Comparison of ENCODE assay signal across 13 cellular contexts in genomic region chr5:34533582-34534236, GRCh38.
DNase-seq lines count a peak whose midpoint lies in the region; ATAC-seq and TF ChIP-seq lines count a peak whose summit lies in the region.
"Had no signal": no experiment of that assay in that cellular context is flagged by ENCODE, and none has a peak within 500 bp of the region (broad histone marks: within the 10 kb centered on the region; RNA-seq: fewer than 3 reads in every experiment).

No MANE protein-coding gene starts in this region.

- H3K9ac ChIP-seq in trophoblast cell (ENCODE audit: low read length) = no peak overlapping the region

- H3K4me3 Mint-ChIP-seq in naive thymus-derived CD4-positive, alpha-beta T cell = no peak overlapping the region

- no peak overlapping the region for H4K8ac ChIP-seq in trophoblast cell (ENCODE audit: low read depth, low read length)

- POLR2A ChIA-PET in OCI-LY7 (lab: Charles Lee) = interaction anchor here (0.6 kb wide), 1 partner anchor 658 kb away, joined by 3 read pairs; no protein-coding TSS in a partner anchor
- POLR2A ChIA-PET in naive thymus-derived CD4-positive, alpha-beta T cell (lab: Charles Lee) = no interaction called here

- H3K4me1 Mint-ChIP-seq in naive thymus-derived CD4-positive, alpha-beta T cell = peaks cover 0 to 6% (median 0%) of the 10 kb centered on the region in 7 donors

- H3K9me3 Mint-ChIP-seq in naive thymus-derived CD4-positive, alpha-beta T cell = no peaks in the 10 kb centered on the region

- H3K9me3 ChIP-seq in ascending aorta = no peaks in the 10 kb centered on the region
- no peaks in the 10 kb centered on the region for H3K9me3 ChIP-seq in trophoblast cell (ENCODE audit: insufficient read depth, low read depth, low read length)
- no peaks in the 10 kb centered on the region for H3K9me3 ChIP-seq in OCI-LY7 (ENCODE audit: low read length)
- H3K9me3 ChIP-seq in naive thymus-derived CD4-positive, alpha-beta T cell (ENCODE audit: control insufficient read depth in 2 of 3, low read length in 3 of 3) = no peaks in the 10 kb centered on the region
- H3K9me3 ChIP-seq: suprapubic skin had no signal

- TF ChIP-seq CTCF in ascending aorta (IDR thresholded peaks at IDR 0.05) (no peak), OCI-LY7 (conservative IDR thresholded peaks at IDR 0.05; ENCODE audit: low read length) (no peak)

- H3K4ac ChIP-seq in trophoblast cell (ENCODE audit: low read depth, low read length) = no peak overlapping the region

- no peaks in the 10 kb centered on the region for H3K36me3 Mint-ChIP-seq in naive thymus-derived CD4-positive, alpha-beta T cell

- H3K23ac ChIP-seq in trophoblast cell (ENCODE audit: low read length) = no peak overlapping the region

- CTCF ChIA-PET in OCI-LY7 (lab: Charles Lee; ENCODE audit: unreplicated experiment) = no interaction called here
- CTCF ChIA-PET in naive thymus-derived CD4-positive, alpha-beta T cell (lab: Charles Lee) = interaction anchor here (1.3 kb wide), 1 partner anchor 10 kb away, joined by 3 read pairs; no protein-coding TSS in a partner anchor

- H3K27ac ChIP-seq in ascending aorta (peak overlapping the region; percentile 71 to 80), trophoblast cell (ENCODE audit: low read depth, low read length) (no peak overlapping the region), OCI-LY7 (ENCODE audit: low read depth, low read length, poor library complexity, severe bottlenecking) (no peak overlapping the region)
- no peak overlapping the region for H3K27ac ChIP-seq in naive thymus-derived CD4-positive, alpha-beta T cell (ENCODE audit: low read depth, low read length)
- H3K27ac ChIP-seq: suprapubic skin had no signal

- no peak overlapping the region for H3K14ac ChIP-seq in trophoblast cell (ENCODE audit: low read length)

- no peak overlapping the region for H2BK5ac ChIP-seq in trophoblast cell (ENCODE audit: low read depth, low read length, poor library complexity)

- no peaks in the 10 kb centered on the region for H3K9me2 ChIP-seq in OCI-LY7 (ENCODE audit: insufficient read depth, low read length)

- H4K20me1 ChIP-seq in OCI-LY7 (ENCODE audit: insufficient read depth, low read length) = no peaks in the 10 kb centered on the region

- H4K91ac ChIP-seq in trophoblast cell (ENCODE audit: low read depth, low read length) = peak overlapping the region; percentile 66

- no peak overlapping the region for H2BK120ac ChIP-seq in trophoblast cell (ENCODE audit: insufficient read depth, low read length, poor library complexity)

- DNase-seq in ascending aorta (ENCODE audit: low spot score in 2 of 2) (no peak), trophoblast cell (no peak), OCI-LY7 (ENCODE audit: low spot score) (no peak), epidermal melanocyte (ENCODE audit: insufficient read length, low spot score) (no peak)
- DNase-seq in stimulated activated naive CD4-positive, alpha-beta T cell treated with Interleukin-2 at 50 U/mL for 16 hours (lab: John Stamatoyannopoulos, UW) = no peak
- no peak for DNase-seq in naive thymus-derived CD4-positive, alpha-beta T cell
- DNase-seq: caudate nucleus, Karpas-422, NCI-H2227 treated with DMSO at 0.1 percent for 48 hours, posterior cingulate gyrus had no signal

- H3K27me3 Mint-ChIP-seq in naive thymus-derived CD4-positive, alpha-beta T cell = peaks cover 0 to 13% (median 6%) of the 10 kb centered on the region in 5 donors

- H3K4me2 ChIP-seq in trophoblast cell (ENCODE audit: low read length) (no peak overlapping the region), OCI-LY7 (ENCODE audit: low read length) (no peak overlapping the region)

- H3K27me3 ChIP-seq in ascending aorta = no peaks in the 10 kb centered on the region
- H3K27me3 ChIP-seq in trophoblast cell (ENCODE audit: insufficient read depth, low read length) = no peaks in the 10 kb centered on the region
- H3K27me3 ChIP-seq in naive thymus-derived CD4-positive, alpha-beta T cell (ENCODE audit: control insufficient read depth in 2 of 2, insufficient read depth in 2 of 2, low read length in 2 of 2) = no peaks in the 10 kb centered on the region
- H3K27me3 ChIP-seq: suprapubic skin had no signal

- H3K79me2 ChIP-seq in trophoblast cell (ENCODE audit: control insufficient read depth, insufficient read depth, low read length, poor library complexity) (no peaks in the 10 kb centered on the region), OCI-LY7 (ENCODE audit: insufficient read depth, low read depth, low read length) (no peaks in the 10 kb centered on the region)

- BruUV-seq in OCI-LY7 (replicated peaks; lab: Mats Ljungman, UMichigan) = no TSS peak

- H2BK12ac ChIP-seq in trophoblast cell (ENCODE audit: low read length) = peak overlapping the region; percentile 65

- intact Hi-C loops in ascending aorta (cut with DNase I) = no loop called here
- intact Hi-C loops in OCI-LY7 (cut with micrococcal nuclease; ENCODE audit: unreplicated experiment) = no loop called here
- intact Hi-C loops in naive thymus-derived CD4-positive, alpha-beta T cell (cut with micrococcal nuclease) = no loop called here

- H3K79me1 ChIP-seq in trophoblast cell (ENCODE audit: low read length) = peaks cover 10% of the 10 kb centered on the region

- H3K4me3 ChIP-seq in ascending aorta = no peak overlapping the region
- no peak overlapping the region for H3K4me3 ChIP-seq in trophoblast cell (ENCODE audit: low read depth, low read length)
- H3K4me3 ChIP-seq in OCI-LY7 (ENCODE audit: low read depth, low read length, poor library complexity, severe bottlenecking) = no peak overlapping the region
- no peak overlapping the region for H3K4me3 ChIP-seq in naive thymus-derived CD4-positive, alpha-beta T cell (ENCODE audit: low read length)
- H3K4me3 ChIP-seq: suprapubic skin had no signal

- H3K36me3 ChIP-seq in ascending aorta (no peaks in the 10 kb centered on the region), trophoblast cell (ENCODE audit: control insufficient read depth in 1 of 2, insufficient read depth in 2 of 2, low read length in 2 of 2) (no peaks in the 10 kb centered on the region), OCI-LY7 (ENCODE audit: insufficient read depth, low read length) (no peaks in the 10 kb centered on the region)
- H3K36me3 ChIP-seq in naive thymus-derived CD4-positive, alpha-beta T cell (ENCODE audit: control insufficient read depth in 2 of 3, insufficient read depth in 3 of 3, low read length in 3 of 3) = no peaks in the 10 kb centered on the region
- H3K36me3 ChIP-seq: suprapubic skin had no signal

- H3K18ac ChIP-seq in trophoblast cell (ENCODE audit: low read length) = no peak overlapping the region

- peak overlapping the region; percentile 93 for H2AK5ac ChIP-seq in trophoblast cell (ENCODE audit: low read length)

- WGBS in trophoblast cell (ENCODE audit: extremely low coverage, insufficient coverage, insufficient read length) = no CpG with 5 or more reads among the region's 4 CpGs

- H2AFZ ChIP-seq in trophoblast cell (ENCODE audit: insufficient read depth, low read length, poor library complexity) (no peak overlapping the region), OCI-LY7 (ENCODE audit: low read length) (no peak overlapping the region)

- no peak overlapping the region for H3K27ac Mint-ChIP-seq in naive thymus-derived CD4-positive, alpha-beta T cell

- ATAC-seq in GM18907 (IDR thresholded peaks at IDR 0.05; ENCODE audit: unreplicated experiment) (peak; percentile 22), HG02840 (IDR thresholded peaks at IDR 0.05; ENCODE audit: low FRiP score, unreplicated experiment) (peak; percentile 7)
- no peak for ATAC-seq in naive thymus-derived CD4-positive, alpha-beta T cell

- no peak overlapping the region for H4K12ac ChIP-seq in trophoblast cell (ENCODE audit: low read depth, low read length)

- H3K4me1 ChIP-seq in ascending aorta (peaks cover 4 to 32% of the 10 kb centered on the region in 2 donors), trophoblast cell (ENCODE audit: control insufficient read depth in 1 of 2, insufficient read depth in 2 of 2, low read length in 2 of 2) (peaks cover 4 to 14% of the 10 kb centered on the region in 2 experiments), OCI-LY7 (ENCODE audit: insufficient read depth, low read length, poor library complexity, severe bottlenecking) (no peaks in the 10 kb centered on the region)
- H3K4me1 ChIP-seq in naive thymus-derived CD4-positive, alpha-beta T cell (ENCODE audit: control insufficient read depth in 2 of 2, insufficient read depth in 2 of 2, low read length in 2 of 2) = no peaks in the 10 kb centered on the region
- H3K4me1 ChIP-seq: suprapubic skin had no signal

Comparison
In these comparisons a context has a peak if more than half of its experiments do, and no peak if none do; other contexts are left out.
1. H3K27ac ChIP-seq: peak in ascending aorta (2 of 2); none in trophoblast cell (single experiment), OCI-LY7 (single experiment) and naive thymus-derived CD4-positive, alpha-beta T cell (single experiment).